Comparison of ENCODE assay signal across 29 cellular contexts in the genomic region with DNA sequence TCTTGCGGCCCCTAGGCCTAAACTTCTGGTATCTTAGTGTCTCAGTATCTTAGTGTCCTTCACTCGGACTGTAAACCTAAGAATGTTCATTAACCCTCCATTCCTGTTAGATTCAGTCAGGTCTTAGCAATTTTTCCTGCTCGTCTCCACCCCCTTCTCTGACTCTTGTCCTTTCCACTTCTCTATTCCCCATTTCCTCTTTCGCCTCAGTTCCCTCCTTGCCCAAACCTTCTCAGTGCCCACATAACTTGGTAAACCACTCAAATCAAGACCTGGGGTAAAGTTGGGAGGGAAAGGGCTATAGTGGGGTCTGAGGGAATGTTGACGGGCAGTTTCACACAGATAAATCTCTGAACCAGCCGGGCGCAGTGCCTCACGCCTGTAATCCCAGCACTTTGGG. TPM values are rescaled to one million over a fixed set of nuclear protein-coding genes. Genes with fewer than 3 reads are reported as not detected.
A peak's percentile ranks its signal among the peaks of the same experiment; 100 is the strongest.
DNase-seq lines count a peak whose midpoint lies in the region; ATAC-seq and TF ChIP-seq lines count a peak whose summit lies in the region.
"Had no signal": no experiment of that assay in that cellular context is flagged by ENCODE, and none has a peak within 500 bp of the region (broad histone marks: within the 10 kb centered on the region; RNA-seq: fewer than 3 reads in every experiment).

No MANE protein-coding gene starts in this region.

- CTCF ChIA-PET in activated CD8-positive, alpha-beta T cell treated with anti-CD3 and anti-CD28 coated beads, Interleukin-2, amount 10 ng/mL, durations not matched to agents 7 days and 5 days (lab: Charles Lee): interaction anchor here (3.1 to 17.9 kb wide), 2 partner anchors 9 to 12 kb away, joined by 48 to 331 read pairs; partner anchors contain the start of genes ADAMTS4, NDUFS2 and TOMM40L
- CTCF ChIA-PET in activated CD8-positive, alpha-beta T cell treated with anti-CD3 and anti-CD28 coated beads for 36 hours (lab: Charles Lee): interaction anchor here (6.6 to 18.7 kb wide), 2 partner anchors 9 to 23 kb away, joined by 36 to 306 read pairs; partner anchors contain the start of genes APOA2 and TOMM40L

- H2AK5ac ChIP-seq in mesenchymal stem cell (ENCODE audit: low read length, severe bottlenecking): no peak overlapping the region

- H3K4me1 ChIP-seq in spleen (peaks cover 6 to 73% (median 32%) of the 10 kb centered on the region in 6 donors), psoas muscle (no peaks in the 10 kb centered on the region), mesenchymal stem cell (ENCODE audit: control insufficient read depth, insufficient read depth, low read depth, low read length) (peaks cover 3% of the 10 kb centered on the region)
- H3K4me1 ChIP-seq: thyroid gland had no signal

- H3K4me3 ChIP-seq in spleen (peak overlapping the region in 6 of 8 donors; percentile 4 to 68 (median 44)), psoas muscle (no peak overlapping the region), mesenchymal stem cell (ENCODE audit: insufficient read depth in 1 of 2, low read depth in 1 of 2, low read length in 2 of 2) (no peak overlapping the region)
- H3K4me3 ChIP-seq: K562, thyroid gland had no signal

- ATAC-seq in activated CD8-positive, alpha-beta T cell treated with anti-CD3 and anti-CD28 coated beads, Interleukin-2, amount 10 ng/mL, durations not matched to agents 7 days and 5 days: no peak
- ATAC-seq in activated CD8-positive, alpha-beta T cell treated with anti-CD3 and anti-CD28 coated beads for 36 hours: no peak
- ATAC-seq in psoas muscle: no peak

- no peaks in the 10 kb centered on the region for H3K9me3 Mint-ChIP-seq in activated CD8-positive, alpha-beta T cell treated with anti-CD3 and anti-CD28 coated beads, Interleukin-2, amount 10 ng/mL, durations not matched to agents 7 days and 5 days (ENCODE audit: insufficient read depth)
- no peaks in the 10 kb centered on the region for H3K9me3 Mint-ChIP-seq in activated CD8-positive, alpha-beta T cell treated with anti-CD3 and anti-CD28 coated beads for 36 hours
- H3K9me3 Mint-ChIP-seq: activated CD4-positive, alpha-beta memory T cell treated with anti-CD3 and anti-CD28 coated beads, Interleukin-2, amount 10 ng/mL, durations not matched to agents 7 days and 5 days; H9; naive B cell had no signal

- no peaks in the 10 kb centered on the region for H3K27me3 Mint-ChIP-seq in activated CD8-positive, alpha-beta T cell treated with anti-CD3 and anti-CD28 coated beads, Interleukin-2, amount 10 ng/mL, durations not matched to agents 7 days and 5 days (ENCODE audit: low read depth)
- no peaks in the 10 kb centered on the region for H3K27me3 Mint-ChIP-seq in activated CD8-positive, alpha-beta T cell treated with anti-CD3 and anti-CD28 coated beads for 36 hours
- H3K27me3 Mint-ChIP-seq: activated CD4-positive, alpha-beta memory T cell treated with anti-CD3 and anti-CD28 coated beads, Interleukin-2, amount 10 ng/mL, durations not matched to agents 7 days and 5 days had no signal

- H3K27ac ChIP-seq in spleen (peak overlapping the region in 7 of 8 donors; percentile 78 to 95 (median 91)), psoas muscle (no peak overlapping the region), mesenchymal stem cell (ENCODE audit: low read length, poor library complexity, severe bottlenecking) (no peak overlapping the region)
- H3K27ac ChIP-seq: epithelial cell of prostate, thyroid gland, WERI-Rb-1 had no signal

- no peak overlapping the region for H2BK5ac ChIP-seq in mesenchymal stem cell (ENCODE audit: low read depth, low read length, poor library complexity, severe bottlenecking)

- H3K4me3 Mint-ChIP-seq in activated CD8-positive, alpha-beta T cell treated with anti-CD3 and anti-CD28 coated beads, Interleukin-2, amount 10 ng/mL, durations not matched to agents 7 days and 5 days: no peak overlapping the region
- H3K4me3 Mint-ChIP-seq in activated CD8-positive, alpha-beta T cell treated with anti-CD3 and anti-CD28 coated beads for 36 hours: no peak overlapping the region
- H3K4me3 Mint-ChIP-seq: activated CD4-positive, alpha-beta memory T cell treated with anti-CD3 and anti-CD28 coated beads, Interleukin-2, amount 10 ng/mL, durations not matched to agents 7 days and 5 days; H9 had no signal

- H3K9me3 ChIP-seq in spleen: no peaks in the 10 kb centered on the region
- H3K9me3 ChIP-seq in psoas muscle: no peaks in the 10 kb centered on the region
- no peaks in the 10 kb centered on the region for H3K9me3 ChIP-seq in mesenchymal stem cell (ENCODE audit: control insufficient read depth, low read length)
- H3K9me3 ChIP-seq: SK-N-SH, thyroid gland had no signal

- peak overlapping the region; percentile 8 for H3K27ac Mint-ChIP-seq in activated CD8-positive, alpha-beta T cell treated with anti-CD3 and anti-CD28 coated beads, Interleukin-2, amount 10 ng/mL, durations not matched to agents 7 days and 5 days
- no peak overlapping the region for H3K27ac Mint-ChIP-seq in activated CD8-positive, alpha-beta T cell treated with anti-CD3 and anti-CD28 coated beads for 36 hours
- H3K27ac Mint-ChIP-seq: naive B cell had no signal

- peaks cover 57% of the 10 kb centered on the region for H3K4me1 Mint-ChIP-seq in activated CD8-positive, alpha-beta T cell treated with anti-CD3 and anti-CD28 coated beads, Interleukin-2, amount 10 ng/mL, durations not matched to agents 7 days and 5 days (ENCODE audit: low read depth)
- H3K4me1 Mint-ChIP-seq in activated CD8-positive, alpha-beta T cell treated with anti-CD3 and anti-CD28 coated beads for 36 hours (ENCODE audit: low read depth): peaks cover 45% of the 10 kb centered on the region

- H3K4me2 ChIP-seq in mesenchymal stem cell (ENCODE audit: low read length, poor library complexity, severe bottlenecking): no peak overlapping the region
- H3K4me2 ChIP-seq: SK-N-SH had no signal

- no peak overlapping the region for H3K18ac ChIP-seq in mesenchymal stem cell (ENCODE audit: low read depth in 1 of 2, low read length in 2 of 2)

- H3K36me3 Mint-ChIP-seq in activated CD8-positive, alpha-beta T cell treated with anti-CD3 and anti-CD28 coated beads, Interleukin-2, amount 10 ng/mL, durations not matched to agents 7 days and 5 days (ENCODE audit: low read depth): peaks cover 49% of the 10 kb centered on the region
- peaks cover 45% of the 10 kb centered on the region for H3K36me3 Mint-ChIP-seq in activated CD8-positive, alpha-beta T cell treated with anti-CD3 and anti-CD28 coated beads for 36 hours (ENCODE audit: low read depth)

- no peak overlapping the region for H2BK12ac ChIP-seq in mesenchymal stem cell (ENCODE audit: low read length in 2 of 2)

- H3K14ac ChIP-seq in mesenchymal stem cell (ENCODE audit: low read length in 2 of 2): no peak overlapping the region

- H3K9ac ChIP-seq in mesenchymal stem cell (ENCODE audit: low read length): no peak overlapping the region
- H3K9ac ChIP-seq: SK-N-SH had no signal

- no peak overlapping the region for H3K23ac ChIP-seq in mesenchymal stem cell (ENCODE audit: low read length in 2 of 2)

- no peak overlapping the region for H4K8ac ChIP-seq in mesenchymal stem cell (ENCODE audit: low read length)

- peaks cover 12% of the 10 kb centered on the region for H3K79me1 ChIP-seq in mesenchymal stem cell (replicated peaks; ENCODE audit: low read length, poor library complexity, severe bottlenecking)

- H2BK120ac ChIP-seq in mesenchymal stem cell (ENCODE audit: low read depth, low read length): no peak overlapping the region

- H3K4ac ChIP-seq in mesenchymal stem cell (ENCODE audit: low read depth in 1 of 2, low read length in 2 of 2): no peak overlapping the region

- TF ChIP-seq CTCF in activated CD8-positive, alpha-beta T cell treated with anti-CD3 and anti-CD28 coated beads for 36 hours (IDR thresholded peaks at IDR 0.05): no peak
- TF ChIP-seq CTCF in spleen (IDR thresholded peaks at IDR 0.05 in 8 of 11, conservative IDR thresholded peaks at IDR 0.05 in 3 of 11) (no peak), psoas muscle (IDR thresholded peaks at IDR 0.05) (no peak)

- TF ChIP-seq POLR2A in spleen (IDR thresholded peaks at IDR 0.05): no peak

- intact Hi-C loops in activated CD8-positive, alpha-beta T cell treated with anti-CD3 and anti-CD28 coated beads for 36 hours (cut with micrococcal nuclease): no loop called here
- intact Hi-C loops in spleen (cut with DNase I; ENCODE audit: low total_unique reads): no loop called here
- intact Hi-C loops in psoas muscle (cut with DNase I): no loop called here

- peaks cover 16 to 75% (median 56%) of the 10 kb centered on the region in 6 donors for H3K36me3 ChIP-seq in spleen
- H3K36me3 ChIP-seq in psoas muscle (ENCODE audit: insufficient read depth in 1 of 2, low read depth in 1 of 2): peaks cover 19 to 60% of the 10 kb centered on the region in 2 donors
- H3K36me3 ChIP-seq in mesenchymal stem cell (ENCODE audit: control insufficient read depth in 1 of 2, insufficient read depth in 2 of 2, low read depth in 1 of 2, low read length in 2 of 2): peaks cover 49 to 58% of the 10 kb centered on the region in 2 experiments

- H2AFZ ChIP-seq in mesenchymal stem cell (ENCODE audit: low read depth, low read length): no peak overlapping the region

- DNase-seq in activated CD8-positive, alpha-beta T cell treated with anti-CD3 and anti-CD28 coated beads, Interleukin-2, amount 10 ng/mL, durations not matched to agents 7 days and 5 days: no peak
- no peak for DNase-seq in activated CD8-positive, alpha-beta T cell treated with anti-CD3 and anti-CD28 coated beads for 36 hours
- peak; percentile 58 to 70 for DNase-seq in NOMO-1 (lab: John Stamatoyannopoulos, UW; ENCODE audit: unreplicated experiment in 2 of 2)
- peak; percentile 23 for DNase-seq in globus pallidus (ENCODE audit: low spot score)
- no peak for DNase-seq in spleen
- no peak for DNase-seq in psoas muscle
- DNase-seq in mesenchymal stem cell: no peak
- DNase-seq in HCEC 1CT: no peak
- DNase-seq: activated CD4-positive, alpha-beta memory T cell treated with anti-CD3 and anti-CD28 coated beads, Interleukin-2, amount 10 ng/mL, durations not matched to agents 7 days and 5 days; activated T-cell treated with anti-CD3 and anti-CD28 coated beads, Interleukin-2, amount 50 U/mL, for 48 hours; DMS153; foreskin melanocyte; H9; naive B cell; NCI-H1092; NCI-H2029 treated with DMSO at 0.1 percent for 48 hours; NCI-H510A; OCI-M1; SK-N-SH; thyroid gland; WERI-Rb-1 had no signal

- no peak overlapping the region for H2BK15ac ChIP-seq in mesenchymal stem cell (ENCODE audit: low read depth, poor library complexity, severe bottlenecking)

- POLR2A ChIA-PET in activated CD8-positive, alpha-beta T cell treated with anti-CD3 and anti-CD28 coated beads, Interleukin-2, amount 10 ng/mL, durations not matched to agents 7 days and 5 days (lab: Charles Lee): no interaction called here
- POLR2A ChIA-PET in activated CD8-positive, alpha-beta T cell treated with anti-CD3 and anti-CD28 coated beads for 36 hours (lab: Charles Lee): no interaction called here

- 71 to 93% (median 80%) methylated on average over 8 of the region's 8 CpGs for WGBS in spleen, 5 donors
- 87 to 90% (median 89%) methylated on average over 8 of the region's 8 CpGs for WGBS in psoas muscle, 3 donors
- WGBS in mesenchymal stem cell: 98% methylated on average over 7 of the region's 8 CpGs

- H3K27me3 ChIP-seq in spleen (replicated peaks in 1 of 7): no peaks in the 10 kb centered on the region
- no peaks in the 10 kb centered on the region for H3K27me3 ChIP-seq in psoas muscle (ENCODE audit: insufficient read depth in 3 of 3, low read length in 2 of 3)
- H3K27me3 ChIP-seq in mesenchymal stem cell (ENCODE audit: control insufficient read depth in 1 of 2, insufficient read depth in 1 of 2, low read length in 2 of 2): no peaks in the 10 kb centered on the region
- H3K27me3 ChIP-seq: thyroid gland had no signal

- no peak overlapping the region for H4K91ac ChIP-seq in mesenchymal stem cell (ENCODE audit: low read length)

RNA-seq across cellular contexts. Expression of gene FCER1G, which starts 0.7 kb away (rescaled TPM):
- 10 to 100 TPM; 12.0 to 14.0 TPM for total RNA-seq in activated CD8-positive, alpha-beta T cell treated with anti-CD3 and anti-CD28 coated beads, Interleukin-2, amount 10 ng/mL, durations not matched to agents 7 days and 5 days
- under 1 TPM; 0.60 to 0.81 TPM for total RNA-seq in activated CD8-positive, alpha-beta T cell treated with anti-CD3 and anti-CD28 coated beads for 36 hours
- total RNA-seq in spleen: 100 to 1,000 TPM; 167 to 402 (median 268) TPM
- 100 to 1,000 TPM; 148 to 236 (median 202) TPM for polyA plus RNA-seq in spleen
- total RNA-seq in psoas muscle: 10 to 100 TPM in 2 of 4 donors, 1 to 10 TPM in 2; 3.3 to 11.3 (median 9.7) TPM
- 10 to 100 TPM in 2 of 3 donors, 1 to 10 TPM in 1; 8.3 to 23.5 (median 12.4) TPM for polyA plus RNA-seq in psoas muscle
- 0.51 TPM for polyA plus RNA-seq in mesenchymal stem cell (2013, experiment 1 of 2)
- 0.56 TPM for polyA plus RNA-seq in mesenchymal stem cell (2013, experiment 2 of 2)
- total RNA-seq: A172 had no signal

RNA-seq across cellular contexts. Expression of gene APOA2, which starts 9.1 kb away (rescaled TPM):
- total RNA-seq in activated CD8-positive, alpha-beta T cell treated with anti-CD3 and anti-CD28 coated beads, Interleukin-2, amount 10 ng/mL, durations not matched to agents 7 days and 5 days: not detected
- not detected for total RNA-seq in activated CD8-positive, alpha-beta T cell treated with anti-CD3 and anti-CD28 coated beads for 36 hours
- not detected for total RNA-seq in spleen
- polyA plus RNA-seq in spleen: under 1 TPM in 1 of 3 donors, not detected in 2; 0.29 TPM
- under 1 TPM in 1 of 4 donors, not detected in 3; 0.86 TPM for total RNA-seq in psoas muscle
- polyA plus RNA-seq in psoas muscle: not detected
- polyA plus RNA-seq in mesenchymal stem cell (2013, experiment 1 of 2): not detected
- polyA plus RNA-seq in mesenchymal stem cell (2013, experiment 2 of 2): not detected
- total RNA-seq: A172; activated CD4-positive, alpha-beta memory T cell treated with anti-CD3 and anti-CD28 coated beads, Interleukin-2, amount 10 ng/mL, durations not matched to agents 7 days and 5 days; bronchial epithelial cell; dermis microvascular lymphatic vessel endothelial cell; H9; lower leg skin; posterior vena cava; thyroid gland had no signal
- polyA plus RNA-seq: BJ, SK-N-SH had no signal

RNA-seq across cellular contexts. Expression of gene TOMM40L, which starts 11.5 kb away (rescaled TPM):
- total RNA-seq in activated CD8-positive, alpha-beta T cell treated with anti-CD3 and anti-CD28 coated beads, Interleukin-2, amount 10 ng/mL, durations not matched to agents 7 days and 5 days: 10 to 100 TPM; 19.1 to 22.0 TPM
- 10 to 100 TPM; 11.6 to 12.1 TPM for total RNA-seq in activated CD8-positive, alpha-beta T cell treated with anti-CD3 and anti-CD28 coated beads for 36 hours
- total RNA-seq in spleen (10 to 100 TPM in 5 of 7 donors, 1 to 10 TPM in 2; 8.3 to 15.3 (median 10.7) TPM), psoas muscle (10 to 100 TPM; 10.0 to 39.2 (median 27.5) TPM)
- polyA plus RNA-seq in spleen (1 to 10 TPM; 6.2 to 8.9 (median 6.5) TPM), psoas muscle (10 to 100 TPM; 26.4 to 38.3 (median 32.4) TPM)
- 9.0 TPM for polyA plus RNA-seq in mesenchymal stem cell (2013, experiment 1 of 2)
- polyA plus RNA-seq in mesenchymal stem cell (2013, experiment 2 of 2): 8.6 TPM

RNA-seq across cellular contexts. Expression of gene NDUFS2, which starts 12.2 kb away (rescaled TPM):
- 10 to 100 TPM; 73.6 to 76.8 TPM for total RNA-seq in activated CD8-positive, alpha-beta T cell treated with anti-CD3 and anti-CD28 coated beads, Interleukin-2, amount 10 ng/mL, durations not matched to agents 7 days and 5 days
- 10 to 100 TPM; 85.9 to 97.1 TPM for total RNA-seq in activated CD8-positive, alpha-beta T cell treated with anti-CD3 and anti-CD28 coated beads for 36 hours
- 100 to 1,000 TPM in 1 of 7 donors, 10 to 100 TPM in 6; 76.5 to 110 (median 88.0) TPM for total RNA-seq in spleen
- 10 to 100 TPM; 27.0 to 44.7 (median 34.1) TPM for polyA plus RNA-seq in spleen
- total RNA-seq in psoas muscle: 100 to 1,000 TPM; 204 to 336 (median 272) TPM
- 100 to 1,000 TPM; 207 to 270 (median 232) TPM for polyA plus RNA-seq in psoas muscle
- polyA plus RNA-seq in mesenchymal stem cell (2013, experiment 1 of 2): 47.0 TPM
- 43.3 TPM for polyA plus RNA-seq in mesenchymal stem cell (2013, experiment 2 of 2)

RNA-seq across cellular contexts. Expression of gene ADAMTS4, which starts 15.5 kb away (rescaled TPM):
- total RNA-seq in activated CD8-positive, alpha-beta T cell treated with anti-CD3 and anti-CD28 coated beads, Interleukin-2, amount 10 ng/mL, durations not matched to agents 7 days and 5 days: 1 to 10 TPM in 1 of 2 experiments, under 1 TPM in 1; 0.82 to 2.1 TPM
- total RNA-seq in activated CD8-positive, alpha-beta T cell treated with anti-CD3 and anti-CD28 coated beads for 36 hours: 1 to 10 TPM; 1.1 to 1.8 TPM
- 10 to 100 TPM in 4 of 7 donors, 1 to 10 TPM in 3; 1.1 to 37.8 (median 11.0) TPM for total RNA-seq in spleen
- polyA plus RNA-seq in spleen: 1 to 10 TPM in 1 of 3 donors, under 1 TPM in 2; 0.26 to 1.2 (median 0.91) TPM
- 1 to 10 TPM; 1.3 to 8.9 (median 5.2) TPM for total RNA-seq in psoas muscle
- 1 to 10 TPM in 1 of 3 donors, under 1 TPM in 2; 0.88 to 1.3 (median 0.92) TPM for polyA plus RNA-seq in psoas muscle
- polyA plus RNA-seq in mesenchymal stem cell (2013, experiment 1 of 2): 0.03 TPM
- polyA plus RNA-seq in mesenchymal stem cell (2013, experiment 2 of 2): 0.12 TPM
- total RNA-seq: A172 had no signal

Comparison
In these comparisons a context has a peak if more than half of its experiments do, and no peak if none do; other contexts are left out.
1. DNase-seq: peak in NOMO-1 (2 of 2) and globus pallidus (single experiment); none in activated CD8-positive, alpha-beta T cell treated with anti-CD3 and anti-CD28 coated beads, Interleukin-2, amount 10 ng/mL, durations not matched to agents 7 days and 5 days (single experiment), activated CD8-positive, alpha-beta T cell treated with anti-CD3 and anti-CD28 coated beads for 36 hours (single experiment), spleen (single experiment), psoas muscle (0 of 2), mesenchymal stem cell (single experiment) and HCEC 1CT (single experiment).
2. H3K27ac ChIP-seq: peak in spleen (7 of 8); none in psoas muscle (single experiment) and mesenchymal stem cell (single experiment).
3. H3K4me3 ChIP-seq: peak in spleen (6 of 8); none in psoas muscle (single experiment) and mesenchymal stem cell (0 of 2).
4. RNA of gene FCER1G, which starts 0.7 kb away (total RNA-seq): 167 to 402 TPM in spleen; 12.0 to 14.0 TPM in activated CD8-positive, alpha-beta T cell treated with anti-CD3 and anti-CD28 coated beads, Interleukin-2, amount 10 ng/mL, durations not matched to agents 7 days and 5 days, 3.3 to 11.3 TPM in psoas muscle and 0.60 to 0.81 TPM in activated CD8-positive, alpha-beta T cell treated with anti-CD3 and anti-CD28 coated beads for 36 hours; every median in the first group is over 10 times any median in the second.